ENCODE assay signal across 13 cellular contexts in the genomic region with DNA sequence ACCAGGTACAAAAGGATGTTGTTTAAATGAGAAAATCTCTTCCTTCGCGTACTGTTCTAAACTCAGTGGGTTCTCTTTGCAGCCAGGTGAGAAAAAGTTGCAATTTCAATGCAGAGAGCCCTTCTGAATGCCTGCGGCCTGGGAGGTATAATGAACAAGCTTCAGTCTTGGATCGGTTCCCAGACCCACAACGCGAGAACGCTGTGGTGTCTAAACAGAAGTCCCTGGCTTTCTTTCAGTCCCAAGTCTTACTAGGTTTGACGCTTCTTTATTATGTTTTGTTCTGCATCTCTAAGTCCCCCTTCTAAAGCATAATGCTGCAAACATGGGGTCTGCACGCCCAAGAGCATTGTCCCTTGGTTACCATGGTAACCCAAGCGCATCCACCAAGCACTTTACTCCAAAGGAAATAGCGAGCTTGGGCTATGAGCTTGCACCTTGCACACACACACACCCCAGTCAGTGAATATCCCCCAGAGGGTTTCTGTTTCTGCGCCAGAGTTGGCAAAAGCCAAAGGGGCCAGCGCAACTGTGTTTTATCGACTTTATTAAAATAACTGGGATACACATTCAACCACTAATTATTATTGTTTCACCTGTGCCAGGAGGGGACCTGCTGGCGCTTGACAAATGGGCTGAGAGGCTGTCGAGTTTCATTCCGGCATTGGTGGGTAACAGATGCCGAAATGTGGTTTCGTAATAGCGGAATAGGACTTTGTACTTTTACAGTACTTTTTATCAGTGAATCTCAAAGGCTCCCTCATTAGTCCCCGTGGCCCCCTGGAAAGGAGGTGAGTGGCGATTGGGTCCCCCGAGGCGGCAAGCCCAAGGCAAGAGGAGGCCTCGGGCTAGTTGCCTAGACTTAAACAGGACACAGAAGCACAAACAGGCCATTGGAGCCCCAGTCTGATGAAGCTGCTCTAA.
DNase-seq lines count a peak whose midpoint lies in the region; ATAC-seq and TF ChIP-seq lines count a peak whose summit lies in the region.
"Had no signal": no experiment of that assay in that cellular context is flagged by ENCODE, and none has a peak within 500 bp of the region (broad histone marks: within the 10 kb centered on the region; RNA-seq: fewer than 3 reads in every experiment).

No MANE protein-coding gene starts in this region.

- H3K9ac ChIP-seq in neural cell (ENCODE audit: low read length) = no peak overlapping the region

- peak; percentile 16 for TF ChIP-seq RAD21 in neural cell (conservative IDR thresholded peaks at IDR 0.05)

- POLR2A ChIA-PET in MCF 10A (lab: Yijun Ruan, JAX) = no interaction called here

- H3K36me3 Mint-ChIP-seq in MCF 10A (ENCODE audit: insufficient read depth, unreplicated experiment) = no peaks in the 10 kb centered on the region
- H3K36me3 Mint-ChIP-seq in activated naive CD4-positive, alpha-beta T cell treated with anti-CD3 and anti-CD28 coated beads for 36 hours (ENCODE audit: low read depth) = no peaks in the 10 kb centered on the region

- no peaks in the 10 kb centered on the region for H3F3A ChIP-seq in neural cell (ENCODE audit: insufficient read depth, low read length, poor library complexity, severe bottlenecking)

- DNase-seq in DMS153 (lab: John Stamatoyannopoulos, UW) = peak; percentile 69
- peak; percentile 75 for DNase-seq in NCI-H2171 (lab: John Stamatoyannopoulos, UW)
- peak; percentile 77 for DNase-seq in MCF 10A (ENCODE audit: unreplicated experiment)
- DNase-seq in activated naive CD4-positive, alpha-beta T cell treated with anti-CD3 and anti-CD28 coated beads for 36 hours = no peak
- DNase-seq: activated naive CD4-positive, alpha-beta T cell treated with Interleukin-2 at 50 U/mL for 16 hours had no signal

- BruUV-seq in MCF 10A (replicated peaks; lab: Mats Ljungman, UMichigan) = no TSS peak

- peak overlapping the region; percentile 75 for H3K27ac Mint-ChIP-seq in MCF 10A (ENCODE audit: low read depth, unreplicated experiment)
- no peak overlapping the region for H3K27ac Mint-ChIP-seq in activated naive CD4-positive, alpha-beta T cell treated with anti-CD3 and anti-CD28 coated beads for 36 hours

- peak overlapping the region; percentile 15 for H3K4me3 ChIP-seq in neural cell (ENCODE audit: low read length)
- H3K4me3 ChIP-seq: skin epidermis had no signal

- H2AFZ ChIP-seq in neural cell (ENCODE audit: low read depth, low read length) = no peak overlapping the region

- no peaks in the 10 kb centered on the region for H3K36me3 ChIP-seq in neural cell (ENCODE audit: insufficient read depth, low read length)

- no peaks in the 10 kb centered on the region for H3K79me2 ChIP-seq in neural cell (replicated peaks; ENCODE audit: insufficient read depth, low read length)

- no peaks in the 10 kb centered on the region for H3K9me2 ChIP-seq in neural cell (ENCODE audit: insufficient read depth, low read length)

- H3K4me2 ChIP-seq in neural cell (ENCODE audit: low read length) = no peak overlapping the region

- ATAC-seq in HG03025 (IDR thresholded peaks at IDR 0.05; ENCODE audit: low FRiP score, unreplicated experiment) = no peak
- ATAC-seq in GM19455 (IDR thresholded peaks at IDR 0.05; ENCODE audit: unreplicated experiment) = no peak
- no peak for ATAC-seq in HG02885 (IDR thresholded peaks at IDR 0.05; ENCODE audit: poor library complexity, unreplicated experiment)
- ATAC-seq: HCT116 had no signal

- no peak for TF ChIP-seq EP300 in neural cell (conservative IDR thresholded peaks at IDR 0.05; ENCODE audit: poor library complexity, severe bottlenecking)

- no peak for TF ChIP-seq CTCF in MCF 10A (IDR thresholded peaks at IDR 0.05; ENCODE audit: unreplicated experiment)
- TF ChIP-seq CTCF in neural cell (IDR thresholded peaks at IDR 0.05; ENCODE audit: poor library complexity, severe bottlenecking) = no peak

- CTCF ChIA-PET in MCF 10A (lab: Yijun Ruan, JAX) = interaction anchor here (0.6 to 1.1 kb wide), 3 partner anchors 33 to 194 kb away, joined by 3 to 4 read pairs (median 4); a partner anchor contains a TSS
- CTCF ChIA-PET in activated naive CD4-positive, alpha-beta T cell treated with anti-CD3 and anti-CD28 coated beads for 36 hours (lab: Charles Lee) = no interaction called here

- no peaks in the 10 kb centered on the region for H3K9me3 Mint-ChIP-seq in MCF 10A (ENCODE audit: unreplicated experiment)
- H3K9me3 Mint-ChIP-seq in activated naive CD4-positive, alpha-beta T cell treated with anti-CD3 and anti-CD28 coated beads for 36 hours = peaks cover 3% of the 10 kb centered on the region

- intact Hi-C loops in MCF 10A (cut with micrococcal nuclease) = no loop called here
- intact Hi-C loops in activated naive CD4-positive, alpha-beta T cell treated with anti-CD3 and anti-CD28 coated beads for 36 hours (cut with micrococcal nuclease) = no loop called here

- peaks cover 12% of the 10 kb centered on the region for H3K27me3 Mint-ChIP-seq in MCF 10A (ENCODE audit: insufficient read depth, unreplicated experiment)
- H3K27me3 Mint-ChIP-seq in activated naive CD4-positive, alpha-beta T cell treated with anti-CD3 and anti-CD28 coated beads for 36 hours (ENCODE audit: low read depth) = peaks cover 5% of the 10 kb centered on the region

- peak overlapping the region; percentile 6 for H3K4me3 Mint-ChIP-seq in MCF 10A (ENCODE audit: unreplicated experiment)
- no peak overlapping the region for H3K4me3 Mint-ChIP-seq in activated naive CD4-positive, alpha-beta T cell treated with anti-CD3 and anti-CD28 coated beads for 36 hours

- H3K27ac ChIP-seq in neural cell (ENCODE audit: low read length) = peak overlapping the region; percentile 48
- H3K27ac ChIP-seq: C4-2B, epithelial cell of prostate had no signal

- H4K20me1 ChIP-seq in neural cell (ENCODE audit: insufficient read depth) = no peaks in the 10 kb centered on the region

- H3K27me3 ChIP-seq in neural cell (ENCODE audit: insufficient read depth, low read depth, low read length) = no peaks in the 10 kb centered on the region

- H3K9me3 ChIP-seq in neural cell (ENCODE audit: low read length) = no peaks in the 10 kb centered on the region

- peaks cover 8% of the 10 kb centered on the region for H3K4me1 Mint-ChIP-seq in MCF 10A (ENCODE audit: insufficient read depth, unreplicated experiment)
- no peaks in the 10 kb centered on the region for H3K4me1 Mint-ChIP-seq in activated naive CD4-positive, alpha-beta T cell treated with anti-CD3 and anti-CD28 coated beads for 36 hours (ENCODE audit: low read depth)

TF ChIP-seq in neural cell, 6 proteins besides CTCF, POLR2A, EP300 and RAD21:
- TF ChIP-seq, protein P1, sequence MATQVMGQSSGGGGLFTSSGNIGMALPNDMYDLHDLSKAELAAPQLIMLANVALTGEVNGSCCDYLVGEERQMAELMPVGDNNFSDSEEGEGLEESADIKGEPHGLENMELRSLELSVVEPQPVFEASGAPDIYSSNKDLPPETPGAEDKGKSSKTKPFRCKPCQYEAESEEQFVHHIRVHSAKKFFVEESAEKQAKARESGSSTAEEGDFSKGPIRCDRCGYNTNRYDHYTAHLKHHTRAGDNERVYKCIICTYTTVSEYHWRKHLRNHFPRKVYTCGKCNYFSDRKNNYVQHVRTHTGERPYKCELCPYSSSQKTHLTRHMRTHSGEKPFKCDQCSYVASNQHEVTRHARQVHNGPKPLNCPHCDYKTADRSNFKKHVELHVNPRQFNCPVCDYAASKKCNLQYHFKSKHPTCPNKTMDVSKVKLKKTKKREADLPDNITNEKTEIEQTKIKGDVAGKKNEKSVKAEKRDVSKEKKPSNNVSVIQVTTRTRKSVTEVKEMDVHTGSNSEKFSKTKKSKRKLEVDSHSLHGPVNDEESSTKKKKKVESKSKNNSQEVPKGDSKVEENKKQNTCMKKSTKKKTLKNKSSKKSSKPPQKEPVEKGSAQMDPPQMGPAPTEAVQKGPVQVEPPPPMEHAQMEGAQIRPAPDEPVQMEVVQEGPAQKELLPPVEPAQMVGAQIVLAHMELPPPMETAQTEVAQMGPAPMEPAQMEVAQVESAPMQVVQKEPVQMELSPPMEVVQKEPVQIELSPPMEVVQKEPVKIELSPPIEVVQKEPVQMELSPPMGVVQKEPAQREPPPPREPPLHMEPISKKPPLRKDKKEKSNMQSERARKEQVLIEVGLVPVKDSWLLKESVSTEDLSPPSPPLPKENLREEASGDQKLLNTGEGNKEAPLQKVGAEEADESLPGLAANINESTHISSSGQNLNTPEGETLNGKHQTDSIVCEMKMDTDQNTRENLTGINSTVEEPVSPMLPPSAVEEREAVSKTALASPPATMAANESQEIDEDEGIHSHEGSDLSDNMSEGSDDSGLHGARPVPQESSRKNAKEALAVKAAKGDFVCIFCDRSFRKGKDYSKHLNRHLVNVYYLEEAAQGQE (IDR thresholded peaks at IDR 0.05; ENCODE audit: borderline replicate concordance) = no peak
- TF ChIP-seq MXI1 (conservative IDR thresholded peaks at IDR 0.05; ENCODE audit: poor library complexity, severe bottlenecking) = peak; percentile 47
- TF ChIP-seq SMC3 (conservative IDR thresholded peaks at IDR 0.05; ENCODE audit: poor library complexity) = no peak
- no peak for TF ChIP-seq EZH2 (IDR thresholded peaks at IDR 0.05; ENCODE audit: borderline replicate concordance, insufficient read depth, low read length, poor library complexity, severe bottlenecking)
- TF ChIP-seq TAF1 (IDR thresholded peaks at IDR 0.05; ENCODE audit: low read depth) = no peak
- TF ChIP-seq POLR2AphosphoS5 (IDR thresholded peaks at IDR 0.05) = peak; percentile 14
